8 cellular contexts compared by ENCODE assay signal in genomic region chr21:46153259-46154154, GRCh38. TPM values are rescaled to one million over a fixed set of nuclear protein-coding genes. Genes with fewer than 3 reads are reported as not detected.
DNase-seq lines count a peak whose midpoint lies in the region; ATAC-seq and TF ChIP-seq lines count a peak whose summit lies in the region.

No MANE protein-coding gene starts in this region.

- H3K4me3 ChIP-seq in AG09309 (ENCODE audit: control insufficient read depth, low read depth, low read length) (peak overlapping the region; percentile 10), HFF-Myc (replicated peaks; ENCODE audit: low read depth, low read length) (no peak overlapping the region)

- TF ChIP-seq CTCF in AG09309 (IDR thresholded peaks at IDR 0.05; ENCODE audit: control insufficient read depth, insufficient read depth, low read depth, low read length, missing control alignments) (peak; percentile 87), HFF-Myc (IDR thresholded peaks at IDR 0.05; ENCODE audit: low read depth, low read length, missing control alignments) (peak; percentile 82)

- no peak for DNase-seq in AG09309 (ENCODE audit: low read depth)
- no peak for DNase-seq in HFF-Myc (ENCODE audit: extremely low read depth, low read depth)
- DNase-seq in T-helper 9 cell = peak; percentile 22
- peak; percentile 16 for DNase-seq in cerebellum (ENCODE audit: low spot score)
- DNase-seq in left colon = peak in 1 of 2 donors; percentile 71
- peak; percentile 47 to 68 for DNase-seq in stimulated activated CD4-positive, alpha-beta T cell treated with anti-CD3 and anti-CD28 coated beads, Interleukin-4, amount 100 ng/mL, for 48 hours (ENCODE audit: low read depth in 2 of 2)

- peak; percentile 79 for ATAC-seq in left colon
- ATAC-seq in GM21576 (IDR thresholded peaks at IDR 0.05; ENCODE audit: unreplicated experiment) = no peak
- no peak for ATAC-seq in GM21515 (IDR thresholded peaks at IDR 0.05; ENCODE audit: unreplicated experiment)

- intact Hi-C loops in left colon (cut with DNase I, micrococcal nuclease) = no loop called here

RNA-seq across cellular contexts. Expression of gene FTCD, which starts 1.9 kb away (rescaled TPM):
- total RNA-seq in cerebellum = 0.73 TPM
- under 1 TPM; 0.22 to 0.52 TPM for total RNA-seq in left colon

RNA-seq across cellular contexts. Expression of gene SPATC1L, which starts 30.8 kb away (rescaled TPM):
- total RNA-seq in cerebellum (6.0 TPM), left colon (1 to 10 TPM; 5.9 to 8.0 TPM)

RNA-seq across cellular contexts. Expression of gene COL6A2, which starts 55.6 kb away (rescaled TPM):
- 60.3 TPM for total RNA-seq in cerebellum
- 100 to 1,000 TPM in 1 of 2 donors, 10 to 100 TPM in 1; 65.5 to 193 TPM for total RNA-seq in left colon

Comparison
In these comparisons a context has a peak if more than half of its experiments do, and no peak if none do; other contexts are left out.
1. DNase-seq: peak in T-helper 9 cell (single experiment), cerebellum (single experiment) and stimulated activated CD4-positive, alpha-beta T cell treated with anti-CD3 and anti-CD28 coated beads, Interleukin-4, amount 100 ng/mL, for 48 hours (2 of 2); none in AG09309 (single experiment) and HFF-Myc (single experiment).